ENCODE assay signal across 9 cellular contexts in genomic region chr19:17680235-17680722, GRCh38. TPM values are rescaled to one million over a fixed set of nuclear protein-coding genes. Genes with fewer than 3 reads are reported as not detected.
DNase-seq lines count a peak whose midpoint lies in the region; ATAC-seq, FAIRE-seq and TF ChIP-seq lines count a peak whose summit lies in the region.
"Had no signal": no experiment of that assay in that cellular context is flagged by ENCODE, and none has a peak within 500 bp of the region (broad histone marks: within the 10 kb centered on the region; RNA-seq: fewer than 3 reads in every experiment).

No MANE protein-coding gene starts in this region.

- TF ChIP-seq POLR2A in H54 (IDR thresholded peaks at IDR 0.05; ENCODE audit: low read depth, low read length), result no peak

- H3K79me2 ChIP-seq in mammary epithelial cell (ENCODE audit: insufficient read depth, low read length), result no peaks in the 10 kb centered on the region

- H3K4me3 ChIP-seq in mammary epithelial cell (replicated peaks in 1 of 3; ENCODE audit: insufficient read depth in 1 of 3, low read depth in 2 of 3, low read length in 3 of 3) (no peak overlapping the region), kidney (ENCODE audit: low read length in 2 of 2) (no peak overlapping the region)

- FAIRE-seq in H54 (lab: Jason Lieb, UNC), result no peak
- no peak for FAIRE-seq in kidney (lab: Jason Lieb, UNC)
- FAIRE-seq: endometrium had no signal

- H4K20me1 ChIP-seq in mammary epithelial cell (ENCODE audit: insufficient read depth, low read length), result no peaks in the 10 kb centered on the region

- TF ChIP-seq CTCF in mammary epithelial cell (conservative IDR thresholded peaks at IDR 0.05 in 1 of 2, IDR thresholded peaks at IDR 0.05 in 1 of 2; ENCODE audit: extremely low read depth in 1 of 2, insufficient read depth in 1 of 2, low read depth in 1 of 2, low read length in 2 of 2) (no peak), kidney (IDR thresholded peaks at IDR 0.05; ENCODE audit: borderline replicate concordance, extremely low read depth, insufficient read depth) (no peak)

- intact Hi-C loops in mammary epithelial cell (cut with micrococcal nuclease), result no loop called here
- intact Hi-C loops in kidney (cut with DNase I), result no loop called here

- H3K27me3 ChIP-seq in mammary epithelial cell (ENCODE audit: insufficient read depth, low read length), result peaks cover 6% of the 10 kb centered on the region

- 30% methylated on average over 4 of the region's 37 CpGs for WGBS in mammary epithelial cell (ENCODE audit: low coverage, missing lambda C conversion rate)

- H3K27me3 Mint-ChIP-seq in T-helper 17 cell, result peaks cover 79% of the 10 kb centered on the region

- in situ Hi-C loops in mammary epithelial cell (cut with MboI; ENCODE audit: low sequenced_read_pairs in 2 of 2), result no loop called here

- no TSS peak for BruUV-seq in mammary epithelial cell (replicated peaks; lab: Mats Ljungman, UMichigan)

- H3K4me1 Mint-ChIP-seq in T-helper 17 cell, result peaks cover 16% of the 10 kb centered on the region

- H3K36me3 ChIP-seq in mammary epithelial cell (ENCODE audit: insufficient read depth, low read length) (no peaks in the 10 kb centered on the region), kidney (ENCODE audit: control insufficient read depth in 1 of 2, insufficient read depth in 2 of 2, low read length in 2 of 2) (no peaks in the 10 kb centered on the region)

- H3K4me3 Mint-ChIP-seq in T-helper 17 cell, result peak overlapping the region; percentile 47

- ATAC-seq in T-helper 17 cell, result peak; percentile 71

- no peak overlapping the region for H3K9ac ChIP-seq in mammary epithelial cell (ENCODE audit: insufficient read depth, low read length)
- H3K9ac ChIP-seq in kidney (ENCODE audit: low read length in 2 of 2), result no peak overlapping the region

- H3K27ac ChIP-seq in mammary epithelial cell (ENCODE audit: insufficient read depth, low read depth, low read length) (no peak overlapping the region), kidney (ENCODE audit: low read depth in 2 of 2, low read length in 2 of 2) (peak overlapping the region in 1 of 2 donors; percentile 17)

- dilution Hi-C loops in mammary epithelial cell (cut with HindIII; ENCODE audit: low sequenced_read_pairs), result no loop called here

- H3K36me3 Mint-ChIP-seq in T-helper 17 cell (ENCODE audit: low read depth), result peaks cover 8% of the 10 kb centered on the region

- peak overlapping the region; percentile 33 for H2AFZ ChIP-seq in mammary epithelial cell (ENCODE audit: low read depth, low read length)

- peak; percentile 86 for DNase-seq in AG08396 (ENCODE audit: low spot score)
- DNase-seq in H54 (ENCODE audit: insufficient read length, low spot score), result peak; percentile 83
- no peak for DNase-seq in T-helper 17 cell
- peak; percentile 37 for DNase-seq in mammary epithelial cell
- DNase-seq in kidney, result peak; percentile 94
- DNase-seq in stimulated activated CD4-positive, alpha-beta T cell treated with anti-CD3 and anti-CD28 coated beads, Interleukin-4, amount 100 ng/mL, for 48 hours (ENCODE audit: low read depth in 2 of 2), result peak; percentile 12 to 26
- DNase-seq in NCI-H146 treated with DMSO at 0.1 percent for 48 hours (lab: John Stamatoyannopoulos, UW; ENCODE audit: unreplicated experiment), result no peak
- no peak for DNase-seq in NCI-H69 (lab: John Stamatoyannopoulos, UW)

- H3K4me1 ChIP-seq in mammary epithelial cell (ENCODE audit: insufficient read depth, low read length) (peaks cover 4% of the 10 kb centered on the region), kidney (ENCODE audit: control insufficient read depth in 1 of 2, insufficient read depth in 1 of 2, low read depth in 1 of 2, low read length in 2 of 2) (no peaks in the 10 kb centered on the region)

- H3K9me3 ChIP-seq in T-helper 17 cell (ENCODE audit: control insufficient read depth, low read length, poor library complexity, severe bottlenecking) (no peaks in the 10 kb centered on the region), mammary epithelial cell (replicated peaks; ENCODE audit: insufficient read depth, low read length) (no peaks in the 10 kb centered on the region), kidney (ENCODE audit: control insufficient read depth in 1 of 2, low read length in 2 of 2) (no peaks in the 10 kb centered on the region)

- no peak overlapping the region for H3K27ac Mint-ChIP-seq in T-helper 17 cell

- CTCF ChIA-PET in mammary epithelial cell (lab: Charles Lee; ENCODE audit: low non-redundant PET), result no interaction called here

- peak overlapping the region; percentile 51 for H3K4me2 ChIP-seq in mammary epithelial cell (ENCODE audit: insufficient read depth, low read depth, low read length)

RNA-seq across cellular contexts. Expression of gene UNC13A, which starts 7.9 kb away (rescaled TPM):
- total RNA-seq in T-helper 17 cell (not detected), mammary epithelial cell (under 1 TPM in 1 of 2 donors, not detected in 1; 0.73 TPM), kidney (2.2 TPM)
- polyA plus RNA-seq in mammary epithelial cell (0.05 TPM), kidney (ENCODE audit: insufficient read depth, low read depth, low replicate concordance) (0.06 TPM)
- polyA minus RNA-seq in mammary epithelial cell, result 0.57 TPM

RNA-seq across cellular contexts. Expression of gene MAP1S, which starts 39.0 kb away (rescaled TPM):
- total RNA-seq in T-helper 17 cell (10 to 100 TPM; 34.6 to 36.0 TPM), mammary epithelial cell (10 to 100 TPM; 15.3 to 50.5 TPM), kidney (56.1 TPM)
- polyA plus RNA-seq in mammary epithelial cell (14.0 TPM), kidney (ENCODE audit: insufficient read depth, low read depth, low replicate concordance) (25.2 TPM)
- polyA minus RNA-seq in mammary epithelial cell, result 106 TPM

Comparison
In these comparisons a context has a peak if more than half of its experiments do, and no peak if none do; other contexts are left out.
1. DNase-seq: peak in AG08396 (single experiment), H54 (single experiment), mammary epithelial cell (single experiment), kidney (single experiment) and stimulated activated CD4-positive, alpha-beta T cell treated with anti-CD3 and anti-CD28 coated beads, Interleukin-4, amount 100 ng/mL, for 48 hours (2 of 2); none in T-helper 17 cell (0 of 3), NCI-H146 treated with DMSO at 0.1 percent for 48 hours (single experiment) and NCI-H69 (single experiment).